Comparison of ENCODE assay signal across 28 cellular contexts in the genomic region with DNA sequence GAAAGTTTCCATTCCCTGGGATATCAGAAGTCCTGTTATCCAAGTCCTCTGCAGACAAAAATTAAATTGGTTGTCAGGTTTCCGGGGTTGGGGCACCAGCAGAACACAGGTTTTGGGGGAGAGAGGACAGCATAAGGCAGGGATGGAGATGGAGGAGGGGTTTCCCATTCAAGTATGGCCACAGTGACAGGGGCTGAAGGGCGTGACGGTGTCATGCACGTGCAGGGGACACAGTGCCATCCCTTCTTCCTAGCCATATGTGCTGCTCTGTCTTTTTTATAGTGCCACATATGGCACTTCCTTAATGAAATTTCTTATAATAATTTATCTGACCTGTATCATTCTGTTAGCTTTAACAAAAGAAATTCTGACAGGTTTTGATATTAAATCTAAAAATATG.
"Had no signal": no experiment of that assay in that cellular context is flagged by ENCODE, and none has a peak within 500 bp of the region (broad histone marks: within the 10 kb centered on the region; RNA-seq: fewer than 3 reads in every experiment).

No MANE protein-coding gene starts in this region.

- H3K36me3 ChIP-seq: esophagus muscularis mucosa, heart right ventricle, left lung, neural progenitor cell, prostate gland, right atrium auricular region, spleen, tibial artery had no signal

- DNase-seq: effector CD8-positive, alpha-beta T cell; foreskin keratinocyte; glutamatergic neuron; heart right ventricle; hippocampal formation; left cardiac atrium; left lung; midbrain; naive thymus-derived CD4-positive, alpha-beta T cell; spleen; stimulated activated CD4-positive, alpha-beta T cell treated with anti-CD3 and anti-CD28 coated beads, Interleukin-4, amount 100 ng/mL, for 4 hours; stimulated activated naive CD8-positive, alpha-beta T cell treated with anti-CD3 and anti-CD28 coated beads, Interleukin-15, Interleukin-2, amounts not matched to agents 100 U/mL and 50 U/mL, for 24 hours; substantia nigra; testis; tibial artery had no signal

- H3K27ac Mint-ChIP-seq: endodermal cell; naive thymus-derived CD4-positive, alpha-beta T cell; nephron; neural progenitor cell; stimulated activated memory B cell treated with anti-CD40 and anti-IgM and Interleukin-4, amounts not matched to agents 10 μg/mL and 1 μg/mL and 100 μg/mL, for 72 hours; type B pancreatic cell had no signal

- H3K9me3 ChIP-seq: esophagus muscularis mucosa, heart right ventricle, left lung, prostate gland, right atrium auricular region, spleen, testis, tibial artery had no signal

- H3K27ac ChIP-seq: esophagus muscularis mucosa, foreskin keratinocyte, heart right ventricle, left lung, neural progenitor cell, parathyroid adenoma, prostate gland, right atrium auricular region, spleen, testis, tibial artery had no signal

- H3K9me3 Mint-ChIP-seq: endodermal cell; nephron; neural progenitor cell; stimulated activated memory B cell treated with anti-CD40 and anti-IgM and Interleukin-4, amounts not matched to agents 10 μg/mL and 1 μg/mL and 100 μg/mL, for 72 hours; type B pancreatic cell had no signal

- H3K4me3 ChIP-seq: esophagus muscularis mucosa, heart right ventricle, left lung, neural progenitor cell, prostate gland, right atrium auricular region, spleen, testis, tibial artery had no signal

- H3K27me3 Mint-ChIP-seq: stimulated activated memory B cell treated with anti-CD40 and anti-IgM and Interleukin-4, amounts not matched to agents 10 μg/mL and 1 μg/mL and 100 μg/mL, for 72 hours had no signal

- H3K27me3 ChIP-seq: foreskin keratinocyte, heart right ventricle, left lung, neural progenitor cell, right atrium auricular region, spleen, testis, tibial artery had no signal

- FAIRE-seq: colon, endothelial cell of umbilical vein, islet of Langerhans had no signal

- H3K36me3 Mint-ChIP-seq: neural progenitor cell; stimulated activated memory B cell treated with anti-CD40 and anti-IgM and Interleukin-4, amounts not matched to agents 10 μg/mL and 1 μg/mL and 100 μg/mL, for 72 hours; type B pancreatic cell had no signal

- H3K4me3 Mint-ChIP-seq: endodermal cell; naive thymus-derived CD4-positive, alpha-beta T cell; nephron; neural progenitor cell; stimulated activated memory B cell treated with anti-CD40 and anti-IgM and Interleukin-4, amounts not matched to agents 10 μg/mL and 1 μg/mL and 100 μg/mL, for 72 hours; type B pancreatic cell had no signal

- H3K4me1 Mint-ChIP-seq: nephron, neural progenitor cell had no signal

- H3K4me1 ChIP-seq: esophagus muscularis mucosa, foreskin keratinocyte, neural progenitor cell, parathyroid adenoma, prostate gland, testis had no signal

- ATAC-seq: foreskin keratinocyte; heart right ventricle; left cardiac atrium; left lung; naive thymus-derived CD4-positive, alpha-beta T cell; sciatic nerve; stimulated activated memory B cell treated with anti-CD40 and anti-IgM and Interleukin-4, amounts not matched to agents 10 μg/mL and 1 μg/mL and 100 μg/mL, for 72 hours; stimulated activated naive CD8-positive, alpha-beta T cell treated with anti-CD3 and anti-CD28 coated beads, Interleukin-15, Interleukin-2, amounts not matched to agents 100 U/mL and 50 U/mL, for 24 hours had no signal
